ENCODE assay signal across 8 cellular contexts in genomic region chr16:30903596-30903995, GRCh38. TPM values are rescaled to one million over a fixed set of nuclear protein-coding genes. Genes with fewer than 3 reads are reported as not detected.
DNase-seq lines count a peak whose midpoint lies in the region; TF ChIP-seq lines count a peak whose summit lies in the region.

No MANE protein-coding gene starts in this region.

- H3K4me3 ChIP-seq in esophagus (ENCODE audit: low read depth in 1 of 2, low read length in 2 of 2) (no peak overlapping the region), parathyroid adenoma (ENCODE audit: low read depth, low read length) (no peak overlapping the region)

- H3K9me3 ChIP-seq in esophagus (ENCODE audit: control insufficient read depth in 2 of 2, insufficient read depth in 1 of 2, low read depth in 1 of 2, low read length in 1 of 2) (no peaks in the 10 kb centered on the region), parathyroid adenoma (ENCODE audit: control insufficient read depth, low read length) (no peaks in the 10 kb centered on the region)

- H3K4me2 ChIP-seq in parathyroid adenoma (ENCODE audit: low read length): no peak overlapping the region

- no peak overlapping the region for H3K9ac ChIP-seq in parathyroid adenoma

- DNase-seq in GDM1 (lab: John Stamatoyannopoulos, UW) (peak; percentile 94), RKO (ENCODE audit: low spot score) (peak; percentile 49), NCI-H2196 treated with DMSO at 0.1 percent for 48 hours (lab: John Stamatoyannopoulos, UW; ENCODE audit: unreplicated experiment) (no peak), cerebellum (ENCODE audit: low spot score) (no peak), NCI-H2029 treated with DMSO at 0.1 percent for 48 hours (lab: John Stamatoyannopoulos, UW) (no peak), NCI-H82 (lab: John Stamatoyannopoulos, UW) (no peak)

- no peak overlapping the region for H2AFZ ChIP-seq in parathyroid adenoma

- H3K27me3 ChIP-seq in esophagus (ENCODE audit: control insufficient read depth in 1 of 2, insufficient read depth in 2 of 2, low read length in 2 of 2) (no peaks in the 10 kb centered on the region), parathyroid adenoma (ENCODE audit: control insufficient read depth, insufficient read depth, low read length) (no peaks in the 10 kb centered on the region)

- peak overlapping the region; percentile 0 to 6 for H3K27ac ChIP-seq in esophagus (ENCODE audit: low read depth in 2 of 2, low read length in 1 of 2)
- H3K27ac ChIP-seq in parathyroid adenoma: peak overlapping the region; percentile 58

- H3K79me2 ChIP-seq in parathyroid adenoma: no peaks in the 10 kb centered on the region

- TF ChIP-seq CTCF in parathyroid adenoma (IDR thresholded peaks at IDR 0.05): no peak

- H3K36me3 ChIP-seq in esophagus (ENCODE audit: control insufficient read depth in 2 of 2, insufficient read depth in 2 of 2, low read length in 1 of 2): no peaks in the 10 kb centered on the region
- H3K36me3 ChIP-seq in parathyroid adenoma (ENCODE audit: control insufficient read depth, insufficient read depth, low read length): no peaks in the 10 kb centered on the region

- WGBS in esophagus, 2 donors: 73 to 76% methylated on average over 4 of the region's 4 CpGs

- H3K4me1 ChIP-seq in esophagus (ENCODE audit: control insufficient read depth in 2 of 2, insufficient read depth in 2 of 2, low read length in 1 of 2) (peaks cover 0 to 7% of the 10 kb centered on the region in 2 donors), parathyroid adenoma (no peaks in the 10 kb centered on the region)

RNA-seq across cellular contexts. Expression of gene CTF1, which starts 7.2 kb away (rescaled TPM):
- polyA plus RNA-seq in esophagus: 1 to 10 TPM; 2.2 to 3.3 TPM
- total RNA-seq in cerebellum: 0.36 TPM

RNA-seq across cellular contexts. Expression of gene BCL7C, which starts 9.7 kb away (rescaled TPM):
- 10 to 100 TPM; 21.8 to 33.9 TPM for polyA plus RNA-seq in esophagus
- 37.0 TPM for total RNA-seq in cerebellum

RNA-seq across cellular contexts. Expression of gene FBXL19, which starts 19.8 kb away (rescaled TPM):
- polyA plus RNA-seq in esophagus: 10 to 100 TPM; 10.7 to 35.6 TPM
- total RNA-seq in cerebellum: 32.3 TPM

RNA-seq across cellular contexts. Expression of gene ORAI3, which starts 45.3 kb away (rescaled TPM):
- 10 to 100 TPM in 1 of 2 donors, 1 to 10 TPM in 1; 8.5 to 11.6 TPM for polyA plus RNA-seq in esophagus
- 5.4 TPM for total RNA-seq in cerebellum

RNA-seq across cellular contexts. Expression of gene SETD1A, which starts 54.0 kb away (rescaled TPM):
- polyA plus RNA-seq in esophagus: 1 to 10 TPM; 6.8 to 9.6 TPM
- total RNA-seq in cerebellum: 3.3 TPM

Comparison
In these comparisons a context has a peak if more than half of its experiments do, and no peak if none do; other contexts are left out.
1. DNase-seq: peak in GDM1 (single experiment) and RKO (single experiment); none in NCI-H2196 treated with DMSO at 0.1 percent for 48 hours (single experiment), cerebellum (single experiment), NCI-H2029 treated with DMSO at 0.1 percent for 48 hours (single experiment) and NCI-H82 (single experiment).